8 cellular contexts compared by ENCODE assay signal in the genomic region with DNA sequence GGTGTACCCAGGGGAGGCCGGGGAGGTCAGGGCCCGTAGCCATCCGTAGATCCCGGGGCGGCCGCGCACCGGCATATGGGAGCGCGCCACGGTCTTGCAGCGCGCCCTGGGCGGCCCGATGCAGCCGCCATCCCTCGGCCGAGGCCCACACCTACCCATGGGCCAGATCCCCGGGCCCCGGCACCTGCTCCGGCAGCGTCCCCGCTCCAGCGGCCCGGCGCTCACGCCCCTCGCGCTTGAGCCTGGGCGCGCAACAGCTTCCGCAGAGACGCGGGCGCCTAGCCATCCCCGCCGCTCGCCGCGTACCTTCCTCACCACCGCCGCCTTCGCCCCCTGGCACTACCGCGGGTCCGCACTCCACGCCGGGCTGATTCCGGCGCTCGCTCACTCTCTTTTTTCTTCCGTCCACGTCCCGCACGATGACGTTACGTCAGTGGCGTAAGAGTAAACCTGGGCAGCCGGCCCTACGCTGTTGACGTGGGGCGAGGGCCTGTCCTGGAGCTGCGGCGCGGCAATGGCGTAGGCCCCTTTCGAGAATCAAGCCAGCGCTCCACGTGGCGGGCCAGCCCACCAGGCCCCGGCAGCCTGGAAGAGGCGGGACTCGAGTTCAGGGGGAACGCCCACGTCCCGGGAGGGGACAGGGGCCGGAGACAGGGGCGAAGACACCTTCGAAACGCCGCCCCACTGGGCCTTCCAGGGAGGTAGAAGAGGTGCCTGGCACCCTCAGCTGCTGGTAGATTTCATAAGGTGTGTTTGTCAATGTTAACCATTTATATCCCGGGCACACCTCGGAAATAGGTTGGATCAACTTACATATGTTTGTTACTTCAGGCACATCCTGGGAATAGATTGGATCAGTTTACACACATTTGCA. TPM values are rescaled to one million over a fixed set of nuclear protein-coding genes. Genes with fewer than 3 reads are reported as not detected.
DNase-seq lines count a peak whose midpoint lies in the region; ATAC-seq and TF ChIP-seq lines count a peak whose summit lies in the region.

A gene (minus strand): TSS at position 421 of the 874 bp plus-strand sequence. CDS start 3,334 bp downstream, outside the sequence.

- peaks cover 0 to 10% (median 5%) of the 10 kb centered on the region in 4 donors for H3K4me1 ChIP-seq in Peyer's patch
- peaks cover 9 to 32% (median 24%) of the 10 kb centered on the region in 4 donors for H3K4me1 ChIP-seq in esophagus muscularis mucosa

- H3K27ac ChIP-seq in Peyer's patch: peak within 1 kb of the TSS; percentile 58 to 80 (median 68)
- H3K27ac ChIP-seq in esophagus muscularis mucosa (replicated peaks in 1 of 4): peak within 1 kb of the TSS; percentile 59 to 79 (median 74)

- WGBS in esophagus muscularis mucosa: 0% methylated on average over 18 of the region's 83 CpGs

- H3K9me3 ChIP-seq in Peyer's patch (no peaks in the 10 kb centered on the region), esophagus muscularis mucosa (no peaks in the 10 kb centered on the region)

- intact Hi-C loops in esophagus muscularis mucosa (cut with DNase I): no loop called here

- no peaks in the 10 kb centered on the region for H3K27me3 Mint-ChIP-seq in activated T-cell treated with anti-CD3 and anti-CD28 coated beads, Interleukin-2, amount 50 U/mL, for 4 hours (ENCODE audit: low read depth)

- peak within 1 kb of the TSS; percentile 67 to 86 (median 78) for H3K4me3 ChIP-seq in Peyer's patch
- H3K4me3 ChIP-seq in esophagus muscularis mucosa: peak within 1 kb of the TSS; percentile 80 to 96 (median 88)

- TF ChIP-seq CTCF in Peyer's patch (IDR thresholded peaks at IDR 0.05) (no peak), esophagus muscularis mucosa (IDR thresholded peaks at IDR 0.05) (no peak)

- TF ChIP-seq EP300 in esophagus muscularis mucosa (IDR thresholded peaks at IDR 0.05): no peak

- TF ChIP-seq POLR2A in Peyer's patch (IDR thresholded peaks at IDR 0.05) (peak in 1 of 2 donors; percentile 43), esophagus muscularis mucosa (IDR thresholded peaks at IDR 0.05; ENCODE audit: low read depth) (no peak)

- peak; percentile 92 for DNase-seq in DMS53 (lab: John Stamatoyannopoulos, UW)
- DNase-seq in HuH-7.5 (ENCODE audit: low spot score): peak; percentile 75
- DNase-seq in Peyer's patch: peak; percentile 91 to 97 (median 95)
- DNase-seq in activated T-cell treated with anti-CD3 and anti-CD28 coated beads, Interleukin-2, amount 50 U/mL, for 4 hours: peak; percentile 95
- DNase-seq in esophagus muscularis mucosa (ENCODE audit: extremely low spot score): peak; percentile 97
- DNase-seq in myocyte (ENCODE audit: low read depth): peak; percentile 93
- DNase-seq in stimulated activated CD8-positive, alpha-beta memory T cell treated with anti-CD3 and anti-CD28 coated beads, Interleukin-7, amount 100 ng/mL, for 4 hours (ENCODE audit: low read depth in 2 of 2): peak; percentile 90 to 91

- peak within 1 kb of the TSS; percentile 99 for H3K4me3 Mint-ChIP-seq in activated T-cell treated with anti-CD3 and anti-CD28 coated beads, Interleukin-2, amount 50 U/mL, for 4 hours

- peaks cover 0 to 19% (median 4%) of the 10 kb centered on the region in 3 donors for H3K36me3 ChIP-seq in Peyer's patch
- H3K36me3 ChIP-seq in esophagus muscularis mucosa: peaks cover 10 to 15% (median 13%) of the 10 kb centered on the region in 4 donors

- no peaks in the 10 kb centered on the region for H3K9me3 Mint-ChIP-seq in activated T-cell treated with anti-CD3 and anti-CD28 coated beads, Interleukin-2, amount 50 U/mL, for 4 hours

- H3K36me3 Mint-ChIP-seq in activated T-cell treated with anti-CD3 and anti-CD28 coated beads, Interleukin-2, amount 50 U/mL, for 4 hours (ENCODE audit: insufficient read depth): peaks cover 17% of the 10 kb centered on the region

- H3K27me3 ChIP-seq in Peyer's patch (no peaks in the 10 kb centered on the region), esophagus muscularis mucosa (no peaks in the 10 kb centered on the region)

- ATAC-seq in GM21528 (IDR thresholded peaks at IDR 0.05; ENCODE audit: low FRiP score, unreplicated experiment): peak; percentile 91
- peak; percentile 88 for ATAC-seq in activated T-cell treated with anti-CD3 and anti-CD28 coated beads, Interleukin-2, amount 50 U/mL, for 4 hours

- peaks cover 31% of the 10 kb centered on the region for H3K4me1 Mint-ChIP-seq in activated T-cell treated with anti-CD3 and anti-CD28 coated beads, Interleukin-2, amount 50 U/mL, for 4 hours (ENCODE audit: low read depth)

RNA-seq across cellular contexts. Expression of the gene that starts here (rescaled TPM):
- total RNA-seq in Peyer's patch: 100 to 1,000 TPM; 108 to 319 (median 206) TPM
- 100 to 1,000 TPM in 1 of 3 donors, 10 to 100 TPM in 2; 90.8 to 106 (median 95.5) TPM for total RNA-seq in activated T-cell treated with anti-CD3 and anti-CD28 coated beads, Interleukin-2, amount 50 U/mL, for 4 hours
- 10 to 100 TPM; 13.7 to 27.7 (median 21.8) TPM for total RNA-seq in esophagus muscularis mucosa
- 56.5 TPM in 2 replicates for total RNA-seq in myocyte
- polyA plus RNA-seq in myocyte (2012): 79.7 TPM

Comparison
In these comparisons a context has a peak if more than half of its experiments do, and no peak if none do; other contexts are left out.
1. Peak in every context shown above with its lines: DNase-seq, ATAC-seq, H3K4me3 ChIP-seq and H3K27ac ChIP-seq.